In the genomic region with DNA sequence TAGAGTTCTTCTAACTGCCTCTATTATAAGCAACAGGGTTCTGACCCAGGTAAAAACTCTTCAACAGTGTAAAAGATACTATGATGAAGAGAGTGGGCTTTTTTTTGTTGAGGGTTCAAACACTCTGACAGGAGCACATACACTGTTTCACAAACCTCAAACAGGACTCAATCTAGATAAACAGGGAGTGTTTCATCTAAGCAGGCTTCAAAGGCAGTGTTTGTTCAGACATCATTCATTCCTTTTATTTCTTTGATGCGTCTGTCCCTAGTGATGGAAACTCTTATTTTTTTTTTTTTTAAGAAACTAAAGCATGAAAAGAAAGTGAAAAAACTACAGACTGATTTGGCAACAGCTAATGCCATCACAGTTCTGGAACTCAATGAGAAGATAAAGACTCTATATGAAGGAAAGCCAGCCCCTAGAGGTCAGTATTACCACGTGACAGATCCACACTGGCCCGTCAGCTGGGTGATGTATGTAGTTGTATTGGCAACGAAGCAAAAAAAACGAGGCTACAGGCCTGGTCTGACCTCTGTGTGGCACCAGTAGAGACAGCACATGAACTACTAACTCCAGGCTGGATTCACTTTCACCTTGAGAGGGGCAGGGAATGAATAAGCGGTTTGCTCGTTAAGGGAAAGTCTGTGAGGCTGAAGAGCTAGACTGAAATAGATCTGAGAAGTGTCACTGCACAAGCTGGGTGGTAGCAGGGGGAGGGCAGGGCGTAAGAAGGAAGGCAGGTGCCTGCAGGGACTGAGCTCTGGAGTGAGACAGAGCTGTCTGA, we compare ENCODE assay signal across 8 cellular contexts.
DNase-seq lines count a peak whose midpoint lies in the region; ATAC-seq and TF ChIP-seq lines count a peak whose summit lies in the region.

No MANE protein-coding gene starts in this region.

- H3K27ac ChIP-seq in WERI-Rb-1 = no peak overlapping the region

- no peaks in the 10 kb centered on the region for H3K9me3 ChIP-seq in WERI-Rb-1 (ENCODE audit: severe bottlenecking)
- no peaks in the 10 kb centered on the region for H3K9me3 ChIP-seq in neuron (ENCODE audit: low read length)

- DNase-seq in CD1c-positive myeloid dendritic cell (ENCODE audit: extremely low spot score) (peak; percentile 20), NCI-H187 (lab: John Stamatoyannopoulos, UW) (peak; percentile 47 to 65), WERI-Rb-1 (peak; percentile 74), fibroblast of mammary gland (ENCODE audit: low read depth) (peak; percentile 68), AG20443 (ENCODE audit: low spot score) (no peak)

- H3K4me1 ChIP-seq in neuron (ENCODE audit: insufficient read depth, low read length) = peaks cover 28% of the 10 kb centered on the region

- H3K4me3 ChIP-seq in WERI-Rb-1 (ENCODE audit: low read depth, low read length) (no peak overlapping the region), fibroblast of mammary gland (ENCODE audit: control insufficient read depth, low read depth, low read length) (no peak overlapping the region), neuron (ENCODE audit: low read length) (peak overlapping the region; percentile 1)

- TF ChIP-seq CTCF in WERI-Rb-1 (IDR thresholded peaks at IDR 0.05; ENCODE audit: low read depth, low read length) (peak; percentile 45; the same call in 1 of the 2 replicates), fibroblast of mammary gland (conservative IDR thresholded peaks at IDR 0.05; ENCODE audit: control insufficient read depth, insufficient read depth, low read depth, low read length) (peak; percentile 19)

- H3K27me3 ChIP-seq in WERI-Rb-1 (ENCODE audit: insufficient read depth, low read depth, severe bottlenecking) (no peaks in the 10 kb centered on the region), neuron (ENCODE audit: insufficient read depth, low read length) (no peaks in the 10 kb centered on the region)

- peak; percentile 81 for ATAC-seq in GM18519 (IDR thresholded peaks at IDR 0.05; ENCODE audit: low FRiP score, unreplicated experiment)
- ATAC-seq in HG02870 (IDR thresholded peaks at IDR 0.05; ENCODE audit: unreplicated experiment) = peak; percentile 85

- H2AFZ ChIP-seq in neuron (ENCODE audit: low read depth, low read length) = no peak overlapping the region

- H3K36me3 ChIP-seq in WERI-Rb-1 (no peaks in the 10 kb centered on the region), neuron (ENCODE audit: insufficient read depth, low read length) (no peaks in the 10 kb centered on the region)
